Comparison of ENCODE assay signal across 20 cellular contexts in genomic region chr18:39872566-39872965, GRCh38.
DNase-seq lines count a peak whose midpoint lies in the region; ATAC-seq and TF ChIP-seq lines count a peak whose summit lies in the region.
"Had no signal": no experiment of that assay in that cellular context is flagged by ENCODE, and none has a peak within 500 bp of the region (broad histone marks: within the 10 kb centered on the region; RNA-seq: fewer than 3 reads in every experiment).

No MANE protein-coding gene starts in this region.

- no peak for ATAC-seq in activated T-cell treated with anti-CD3 and anti-CD28 coated beads, Interleukin-2, amount 50 U/mL, for 4 hours
- ATAC-seq in HG03571 (IDR thresholded peaks at IDR 0.05; ENCODE audit: unreplicated experiment): no peak
- ATAC-seq: K562, Right ventricle myocardium inferior had no signal

- H3K27ac ChIP-seq in HEK293 (ENCODE audit: extremely low read depth, low read depth, low read length): no peak overlapping the region
- H3K27ac ChIP-seq: GM23248, PC-9, SJCRH30 had no signal

- peak; percentile 3 for DNase-seq in NCI-H2029 treated with DMSO at 0.1 percent for 48 hours (lab: John Stamatoyannopoulos, UW)
- no peak for DNase-seq in NCI-H2029 (lab: John Stamatoyannopoulos, UW)
- DNase-seq in NCI-H524 treated with DMSO at 0.1 percent for 48 hours (lab: John Stamatoyannopoulos, UW): peak; percentile 97
- DNase-seq in left kidney (ENCODE audit: low read depth, low spot score): peak; percentile 85
- no peak for DNase-seq in activated T-cell treated with anti-CD3 and anti-CD28 coated beads, Interleukin-2, amount 50 U/mL, for 4 hours
- no peak for DNase-seq in NCI-H146 (lab: John Stamatoyannopoulos, UW)
- DNase-seq: Calu3; GM23248; H7; NCI-H1092 treated with DMSO at 0.1 percent for 48 hours; NCI-H1694; NCI-H446; NCI-H748 treated with DMSO at 0.1 percent for 48 hours; NK-92 treated with Interleukin-12 subunit alpha and Interleukin-12 subunit beta, amount 100 ng/mL, for 24 hours; PC-9; SJCRH30 had no signal

- no peaks in the 10 kb centered on the region for H3K9me3 ChIP-seq in HEK293 (ENCODE audit: control insufficient read depth, insufficient read depth, low read depth, low read length)
- H3K9me3 ChIP-seq: SJCRH30 had no signal

- TF ChIP-seq CTCF in HEK293 (tag by site-specific recombination; IDR thresholded peaks at IDR 0.05): no peak

- POLR2A ChIA-PET in HEK293 (lab: Yijun Ruan, JAX): no interaction called here

- H3K4me1 Mint-ChIP-seq in activated T-cell treated with anti-CD3 and anti-CD28 coated beads, Interleukin-2, amount 50 U/mL, for 4 hours (ENCODE audit: low read depth): no peaks in the 10 kb centered on the region

- no peaks in the 10 kb centered on the region for H3K27me3 Mint-ChIP-seq in activated T-cell treated with anti-CD3 and anti-CD28 coated beads, Interleukin-2, amount 50 U/mL, for 4 hours (ENCODE audit: low read depth)

- H3K4me1 ChIP-seq in HEK293 (ENCODE audit: control insufficient read depth, insufficient read depth, low read length): no peaks in the 10 kb centered on the region
- H3K4me1 ChIP-seq: SJCRH30 had no signal

- no peaks in the 10 kb centered on the region for H3K36me3 ChIP-seq in HEK293 (ENCODE audit: control insufficient read depth in 2 of 2, insufficient read depth in 1 of 2, low read length in 2 of 2)
- H3K36me3 ChIP-seq: SJCRH30 had no signal

- no peaks in the 10 kb centered on the region for H3K36me3 Mint-ChIP-seq in activated T-cell treated with anti-CD3 and anti-CD28 coated beads, Interleukin-2, amount 50 U/mL, for 4 hours (ENCODE audit: insufficient read depth)

- H3K9me3 Mint-ChIP-seq in activated T-cell treated with anti-CD3 and anti-CD28 coated beads, Interleukin-2, amount 50 U/mL, for 4 hours: no peaks in the 10 kb centered on the region

- CTCF ChIA-PET in HEK293 (lab: Yijun Ruan, JAX): no interaction called here

- H3K4me3 ChIP-seq in HEK293 (ENCODE audit: low read depth, low read length): no peak overlapping the region
- H3K4me3 ChIP-seq: GM23248, K562, PC-9, SJCRH30 had no signal

- H3K4me3 Mint-ChIP-seq in activated T-cell treated with anti-CD3 and anti-CD28 coated beads, Interleukin-2, amount 50 U/mL, for 4 hours: no peak overlapping the region

TF ChIP-seq in HEK293, 187 proteins besides CTCF, POLR2A, EP300 and RAD21:
- TF ChIP-seq ZNF350 (tag by site-specific recombination; IDR thresholded peaks at IDR 0.05) (no peak), TCF7L2 (IDR thresholded peaks at IDR 0.05; ENCODE audit: borderline replicate concordance, low read depth, low read length) (peak; percentile 39; the same call in 1 of the 2 replicates)
TF ChIP-seq in HEK293: peak in this region for 1.

Comparison
In these comparisons a context has a peak if more than half of its experiments do, and no peak if none do; other contexts are left out.
1. DNase-seq: peak in NCI-H2029 treated with DMSO at 0.1 percent for 48 hours (single experiment), NCI-H524 treated with DMSO at 0.1 percent for 48 hours (single experiment) and left kidney (single experiment); none in NCI-H2029 (single experiment), activated T-cell treated with anti-CD3 and anti-CD28 coated beads, Interleukin-2, amount 50 U/mL, for 4 hours (single experiment) and NCI-H146 (single experiment).